ENCODE assay signal across 1 cellular context in the genomic region with DNA sequence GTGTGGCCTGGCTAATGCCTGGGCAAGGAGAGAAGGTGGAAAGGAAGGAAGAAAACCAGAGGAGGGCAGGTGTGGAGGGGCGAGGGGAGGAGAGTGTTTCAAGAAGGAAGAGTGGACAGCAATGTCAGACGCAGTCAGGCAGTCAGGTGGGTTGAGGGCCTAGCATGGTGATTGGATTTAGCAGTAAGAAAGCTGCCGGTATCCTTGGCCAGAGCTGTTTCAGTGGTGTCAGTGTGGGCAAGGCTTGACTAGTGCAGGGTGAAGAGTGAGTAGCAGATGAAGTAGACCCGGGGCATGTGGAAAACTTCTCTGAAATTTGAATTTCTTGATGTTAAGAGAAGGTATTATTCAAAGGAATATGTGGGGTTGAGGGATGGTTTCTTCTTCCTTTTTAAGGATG.
TF ChIP-seq lines count a peak whose summit lies in the region.

No MANE protein-coding gene starts in this region.

TF ChIP-seq in WTC11, 78 proteins besides CTCF, POLR2A, EP300 and RAD21 (continued from another document):
- no peak for TF ChIP-seq ZNF532 (CRISPR knock-in tag; IDR thresholded peaks at IDR 0.05; ENCODE audit: borderline replicate concordance)
- no peak for TF ChIP-seq ZMAT4 (CRISPR knock-in tag; IDR thresholded peaks at IDR 0.05)
- no peak for TF ChIP-seq ZSCAN18 (CRISPR knock-in tag; IDR thresholded peaks at IDR 0.05)
- no peak for TF ChIP-seq TP53 (CRISPR knock-in tag; IDR thresholded peaks at IDR 0.05)
- TF ChIP-seq SP1 (CRISPR knock-in tag; conservative IDR thresholded peaks at IDR 0.05) = no peak
- no peak for TF ChIP-seq TEAD4 (CRISPR knock-in tag; IDR thresholded peaks at IDR 0.05)
- TF ChIP-seq, protein P1, sequence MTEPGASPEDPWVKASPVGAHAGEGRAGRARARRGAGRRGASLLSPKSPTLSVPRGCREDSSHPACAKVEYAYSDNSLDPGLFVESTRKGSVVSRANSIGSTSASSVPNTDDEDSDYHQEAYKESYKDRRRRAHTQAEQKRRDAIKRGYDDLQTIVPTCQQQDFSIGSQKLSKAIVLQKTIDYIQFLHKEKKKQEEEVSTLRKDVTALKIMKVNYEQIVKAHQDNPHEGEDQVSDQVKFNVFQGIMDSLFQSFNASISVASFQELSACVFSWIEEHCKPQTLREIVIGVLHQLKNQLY (CRISPR knock-in tag; IDR thresholded peaks at IDR 0.05) = no peak
